ENCODE assay signal across 9 cellular contexts in genomic region chrX:40008841-40009461, GRCh38.
A peak's percentile ranks its signal among the peaks of the same experiment; 100 is the strongest.
DNase-seq lines count a peak whose midpoint lies in the region; ATAC-seq, FAIRE-seq and TF ChIP-seq lines count a peak whose summit lies in the region.
"Had no signal": no experiment of that assay in that cellular context is flagged by ENCODE, and none has a peak within 500 bp of the region (broad histone marks: within the 10 kb centered on the region; RNA-seq: fewer than 3 reads in every experiment).

No MANE protein-coding gene starts in this region.

- H3K4me3 ChIP-seq in SK-N-MC = peak overlapping the region; percentile 75
- peak overlapping the region; percentile 12 for H3K4me3 ChIP-seq in effector memory CD4-positive, alpha-beta T cell (ENCODE audit: insufficient read depth, low read depth, low read length, poor library complexity, severe bottlenecking)

- H3K36me3 ChIP-seq in SK-N-MC (ENCODE audit: insufficient read depth, low read length) = no peaks in the 10 kb centered on the region
- H3K36me3 ChIP-seq in effector memory CD4-positive, alpha-beta T cell (ENCODE audit: control insufficient read depth, insufficient read depth, low read length) = no peaks in the 10 kb centered on the region

- peak; percentile 37 for FAIRE-seq in GM19239 (lab: Jason Lieb, UNC)
- FAIRE-seq: endometrium had no signal

- peak overlapping the region; percentile 92 for H3K27ac ChIP-seq in SK-N-MC
- no peak overlapping the region for H3K27ac ChIP-seq in effector memory CD4-positive, alpha-beta T cell (ENCODE audit: insufficient read depth, low read length, poor library complexity, severe bottlenecking)

- H3K27ac Mint-ChIP-seq in osteocyte (ENCODE audit: unreplicated experiment) = peak overlapping the region; percentile 50

- no peak for TF ChIP-seq CTCF in osteocyte (IDR thresholded peaks at IDR 0.05)

- ATAC-seq in GM19324 (IDR thresholded peaks at IDR 0.05; ENCODE audit: low FRiP score, unreplicated experiment) = no peak

- peaks cover 13% of the 10 kb centered on the region for H3K27me3 ChIP-seq in effector memory CD4-positive, alpha-beta T cell (replicated peaks; ENCODE audit: control insufficient read depth, insufficient read depth, low read length, poor library complexity, severe bottlenecking)

- no peak overlapping the region for H3K9ac ChIP-seq in SK-N-MC (ENCODE audit: insufficient read length)

- H3K9me3 ChIP-seq in SK-N-MC (ENCODE audit: low read depth, low read length) = no peaks in the 10 kb centered on the region
- no peaks in the 10 kb centered on the region for H3K9me3 ChIP-seq in effector memory CD4-positive, alpha-beta T cell (ENCODE audit: control insufficient read depth, low read length)

- peak overlapping the region; percentile 44 for H3K4me3 Mint-ChIP-seq in osteocyte (ENCODE audit: unreplicated experiment)

- no peaks in the 10 kb centered on the region for H3K27me3 Mint-ChIP-seq in osteocyte (ENCODE audit: unreplicated experiment)

- peaks cover 39% of the 10 kb centered on the region for H3K4me1 Mint-ChIP-seq in osteocyte (ENCODE audit: unreplicated experiment)

- no peaks in the 10 kb centered on the region for H3K36me3 Mint-ChIP-seq in osteocyte (ENCODE audit: unreplicated experiment)

- DNase-seq in GM19239 (ENCODE audit: insufficient read length, low spot score) (no peak), SK-N-MC (ENCODE audit: low read depth, low spot score) (no peak), osteocyte (ENCODE audit: extremely low spot score, unreplicated experiment) (no peak), occipital lobe (lab: John Stamatoyannopoulos, UW) (no peak), cortex of kidney (lab: John Stamatoyannopoulos, UW) (no peak), mesenteric fat pad (ENCODE audit: low spot score) (no peak)
- DNase-seq in effector memory CD4-positive, alpha-beta T cell = no peak

- H3K9me3 Mint-ChIP-seq in osteocyte (ENCODE audit: unreplicated experiment) = no peaks in the 10 kb centered on the region

- H3K4me1 ChIP-seq in effector memory CD4-positive, alpha-beta T cell (ENCODE audit: control insufficient read depth, insufficient read depth, low read length, poor library complexity, severe bottlenecking) = peaks cover 19% of the 10 kb centered on the region
